8 cellular contexts compared by ENCODE assay signal in genomic region chr2:50143822-50144575, GRCh38.
A peak's percentile ranks its signal among the peaks of the same experiment; 100 is the strongest.
DNase-seq lines count a peak whose midpoint lies in the region; FAIRE-seq and TF ChIP-seq lines count a peak whose summit lies in the region.

No MANE protein-coding gene starts in this region.

- H3K36me3 Mint-ChIP-seq in dendritic cell treated with granulocyte-macrophage colony-stimulating factor and Interleukin-4, amounts not matched to agents 40 ng/mL and 50 ng/mL, for 4 days (ENCODE audit: low read depth): no peaks in the 10 kb centered on the region

- peak; percentile 54 for TF ChIP-seq CTCF in GM12865 (IDR thresholded peaks at IDR 0.05; ENCODE audit: insufficient read depth, low read depth, low read length, missing control alignments)

- H3K27me3 Mint-ChIP-seq in dendritic cell treated with granulocyte-macrophage colony-stimulating factor and Interleukin-4, amounts not matched to agents 40 ng/mL and 50 ng/mL, for 4 days: no peaks in the 10 kb centered on the region

- H3K36me3 ChIP-seq in ACC112 (ENCODE audit: insufficient read depth, low read length): no peaks in the 10 kb centered on the region

- DNase-seq in GM12865 (ENCODE audit: low read depth): peak; percentile 64
- peak; percentile 31 for DNase-seq in HEK293T (ENCODE audit: extremely low spot score)
- DNase-seq in LoVo (ENCODE audit: low spot score): peak; percentile 60
- DNase-seq in RKO (ENCODE audit: low spot score): peak; percentile 72
- peak; percentile 89 for DNase-seq in medulla oblongata (ENCODE audit: extremely low spot score)
- DNase-seq in urothelium cell line (ENCODE audit: low spot score): peak; percentile 56

- no peak overlapping the region for H3K27ac ChIP-seq in ACC112 (ENCODE audit: low read depth, low read length)

- H3K4me1 Mint-ChIP-seq in dendritic cell treated with granulocyte-macrophage colony-stimulating factor and Interleukin-4, amounts not matched to agents 40 ng/mL and 50 ng/mL, for 4 days (ENCODE audit: low read depth): peaks cover 5% of the 10 kb centered on the region

- POLR2A ChIA-PET in HEK293T (lab: Yijun Ruan, JAX): no interaction called here

- H3K27ac Mint-ChIP-seq in dendritic cell treated with granulocyte-macrophage colony-stimulating factor and Interleukin-4, amounts not matched to agents 40 ng/mL and 50 ng/mL, for 4 days: no peak overlapping the region

- H3K4me3 Mint-ChIP-seq in dendritic cell treated with granulocyte-macrophage colony-stimulating factor and Interleukin-4, amounts not matched to agents 40 ng/mL and 50 ng/mL, for 4 days: peak overlapping the region; percentile 70

- peaks cover 8% of the 10 kb centered on the region for H3K27me3 ChIP-seq in ACC112 (ENCODE audit: insufficient read depth, low read length)

- H2AFZ ChIP-seq in ACC112 (ENCODE audit: low read length, unreplicated experiment): peak overlapping the region; percentile 100

- no peaks in the 10 kb centered on the region for H3K4me1 ChIP-seq in ACC112 (ENCODE audit: control insufficient read depth, insufficient read depth, low read length, unreplicated experiment)

- no peak for FAIRE-seq in urothelium cell line (lab: Jason Lieb, UNC)

- intact Hi-C loops in dendritic cell treated with granulocyte-macrophage colony-stimulating factor and Interleukin-4, amounts not matched to agents 40 ng/mL and 50 ng/mL, for 4 days (cut with micrococcal nuclease): loop anchor here (2.0 to 5.0 kb wide), 2 partner anchors 1197 to 1542 kb away; no protein-coding TSS in a partner anchor

- no peaks in the 10 kb centered on the region for H3K9me3 Mint-ChIP-seq in dendritic cell treated with granulocyte-macrophage colony-stimulating factor and Interleukin-4, amounts not matched to agents 40 ng/mL and 50 ng/mL, for 4 days

- peak overlapping the region; percentile 73 for H3K4me3 ChIP-seq in ACC112 (ENCODE audit: low read depth, low read length)
- H3K4me3 ChIP-seq in GM12865 (ENCODE audit: low read depth, low read length): peak overlapping the region; percentile 31

- CTCF ChIA-PET in HEK293T (lab: Yijun Ruan, JAX): interaction anchor here (0.6 to 1.8 kb wide), 7 partner anchors 20 to 527 kb away, joined by 3 to 15 read pairs (median 3); no protein-coding TSS in a partner anchor

- H3K79me2 ChIP-seq in ACC112 (ENCODE audit: control insufficient read depth, insufficient read depth, low read length, unreplicated experiment): no peaks in the 10 kb centered on the region

TF ChIP-seq in HEK293T, 16 proteins besides CTCF, POLR2A, EP300 and RAD21:
- TF ChIP-seq SP1 (IDR thresholded peaks at IDR 0.05) (no peak), PKNOX1 (IDR thresholded peaks at IDR 0.05) (no peak), ELF4 (IDR thresholded peaks at IDR 0.05) (no peak), HDGF (IDR thresholded peaks at IDR 0.05; ENCODE audit: borderline replicate concordance) (no peak)
TF ChIP-seq in HEK293T: peak in this region for 0.

Comparison
In these comparisons a context has a peak if more than half of its experiments do, and no peak if none do; other contexts are left out.
1. DNase-seq: peak in every context shown above with its lines; median percentile 89 in medulla oblongata; 72 in RKO; 64 in GM12865; 60 in LoVo; 56 in urothelium cell line; 31 in HEK293T.